Comparison of ENCODE assay signal across 8 cellular contexts in genomic region chr3:127590593-127591477, GRCh38. TPM values are rescaled to one million over a fixed set of nuclear protein-coding genes. Genes with fewer than 3 reads are reported as not detected.
DNase-seq lines count a peak whose midpoint lies in the region; ATAC-seq and TF ChIP-seq lines count a peak whose summit lies in the region.

TSS of gene TPRA1 (minus strand) at chr3:127590733. CDS start at chr3:127580146, 10,587 bp downstream.

- H3K27me3 ChIP-seq in right cardiac atrium (ENCODE audit: control insufficient read depth, insufficient read depth) (no peaks in the 10 kb centered on the region), uterus (no peaks in the 10 kb centered on the region)

- no peaks in the 10 kb centered on the region for H3K9me3 ChIP-seq in right cardiac atrium (ENCODE audit: control insufficient read depth, low read length)
- no peaks in the 10 kb centered on the region for H3K9me3 ChIP-seq in uterus

- under 1% methylated on average over 72 of the region's 72 CpGs for WGBS in right cardiac atrium

- TF ChIP-seq CTCF in uterus (IDR thresholded peaks at IDR 0.05), result peak in 2 of 4 experiments; percentile 29 to 37

- intact Hi-C loops in T-helper 2 cell treated with Interferon-gamma antibody and Interleukin-4, amounts not matched to agents 100 ng/mL and 5 ng/mL, for 36 hours (cut with micrococcal nuclease), result loop anchor here (1.0 to 10.0 kb wide), 6 partner anchors 7 to 1674 kb away; partner anchors contain the start of genes ABTB1, MCM2 and SLC41A3
- intact Hi-C loops in right cardiac atrium (cut with DNase I) (no loop called here), uterus (cut with DNase I; ENCODE audit: low total_unique reads) (loop anchor here (10.0 kb wide), 1 partner anchor 84 kb away; the partner anchor contains the start of gene ABTB1)

- H3K4me1 ChIP-seq in right cardiac atrium (ENCODE audit: control insufficient read depth, insufficient read depth, low read length), result peaks cover 7% of the 10 kb centered on the region
- peaks cover 0 to 3% of the 10 kb centered on the region in 2 donors for H3K4me1 ChIP-seq in uterus

- no peaks in the 10 kb centered on the region for H3K36me3 ChIP-seq in uterus

- DNase-seq in NCI-H1694 treated with DMSO at 0.1 percent for 48 hours (lab: John Stamatoyannopoulos, UW), result peak; percentile 99
- DNase-seq in anterior cingulate cortex (lab: John Stamatoyannopoulos, UW), result peak; percentile 46 to 97 (median 88)
- DNase-seq in right cardiac atrium, result peak; percentile 93 to 95 (median 95)
- peak; percentile 88 for DNase-seq in pulmonary artery endothelial cell (ENCODE audit: low read depth, low spot score)
- peak; percentile 84 to 94 for DNase-seq in uterus

- ATAC-seq in GM18499 (IDR thresholded peaks at IDR 0.05; ENCODE audit: insufficient read depth, unreplicated experiment), result peak; percentile 70
- ATAC-seq in HG02938 (IDR thresholded peaks at IDR 0.05; ENCODE audit: unreplicated experiment), result peak; percentile 76
- ATAC-seq in right cardiac atrium, result peak; percentile 93

- peak; percentile 47 to 86 for TF ChIP-seq POLR2A in uterus (IDR thresholded peaks at IDR 0.05)

- H3K27ac ChIP-seq in right cardiac atrium (ENCODE audit: low read length), result peak within 1 kb of the TSS; percentile 88
- H3K27ac ChIP-seq in uterus, result peak within 1 kb of the TSS; percentile 90 to 91

- peak within 1 kb of the TSS; percentile 75 for H3K4me3 ChIP-seq in right cardiac atrium (ENCODE audit: low read length)
- H3K4me3 ChIP-seq in uterus, result peak within 1 kb of the TSS; percentile 54 to 93

RNA-seq across cellular contexts. Expression of gene TPRA1, which starts in this region (rescaled TPM):
- 27.9 and 31.1 TPM in 2 replicates for total RNA-seq in T-helper 2 cell treated with Interferon-gamma antibody and Interleukin-4, amounts not matched to agents 100 ng/mL and 5 ng/mL, for 36 hours
- total RNA-seq in right cardiac atrium (10 to 100 TPM; 18.5 to 23.7 (median 20.1) TPM), pulmonary artery endothelial cell (32.8 and 34.6 TPM in 2 replicates), uterus (10 to 100 TPM; 22.4 to 72.5 (median 37.7) TPM)
- polyA plus RNA-seq in right cardiac atrium, result 17.9 TPM

Comparison
In these comparisons a context has a peak if more than half of its experiments do, and no peak if none do; other contexts are left out.
1. Peak in every context shown above with its lines: DNase-seq, ATAC-seq, H3K4me3 ChIP-seq and H3K27ac ChIP-seq.
2. intact Hi-C loops: an anchor here in T-helper 2 cell treated with Interferon-gamma antibody and Interleukin-4, amounts not matched to agents 100 ng/mL and 5 ng/mL, for 36 hours (1.0 to 10.0 kb wide) and uterus (10.0 kb wide); none called in right cardiac atrium.